2 cellular contexts compared by ENCODE assay signal in genomic region chr1:233480198-233480597, GRCh38.
TF ChIP-seq lines count a peak whose summit lies in the region.

No MANE protein-coding gene starts in this region.

TF ChIP-seq in K562, 482 proteins besides CTCF, POLR2A, EP300 and RAD21 (continued from another document):
- TF ChIP-seq, protein P1, sequence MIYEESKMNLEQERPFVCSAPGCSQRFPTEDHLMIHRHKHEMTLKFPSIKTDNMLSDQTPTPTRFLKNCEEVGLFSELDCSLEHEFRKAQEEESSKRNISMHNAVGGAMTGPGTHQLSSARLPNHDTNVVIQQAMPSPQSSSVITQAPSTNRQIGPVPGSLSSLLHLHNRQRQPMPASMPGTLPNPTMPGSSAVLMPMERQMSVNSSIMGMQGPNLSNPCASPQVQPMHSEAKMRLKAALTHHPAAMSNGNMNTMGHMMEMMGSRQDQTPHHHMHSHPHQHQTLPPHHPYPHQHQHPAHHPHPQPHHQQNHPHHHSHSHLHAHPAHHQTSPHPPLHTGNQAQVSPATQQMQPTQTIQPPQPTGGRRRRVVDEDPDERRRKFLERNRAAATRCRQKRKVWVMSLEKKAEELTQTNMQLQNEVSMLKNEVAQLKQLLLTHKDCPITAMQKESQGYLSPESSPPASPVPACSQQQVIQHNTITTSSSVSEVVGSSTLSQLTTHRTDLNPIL (CRISPR knock-in tag; IDR thresholded peaks at IDR 0.05), result no peak
- TF ChIP-seq ZNF717 (CRISPR knock-in tag; IDR thresholded peaks at IDR 0.05), result no peak
TF ChIP-seq in K562: peak in this region for 0.

TF ChIP-seq in liver, 16 proteins besides CTCF, POLR2A, EP300 and RAD21:
- no peak for TF ChIP-seq REST (IDR thresholded peaks at IDR 0.05)
- TF ChIP-seq, protein P2, sequence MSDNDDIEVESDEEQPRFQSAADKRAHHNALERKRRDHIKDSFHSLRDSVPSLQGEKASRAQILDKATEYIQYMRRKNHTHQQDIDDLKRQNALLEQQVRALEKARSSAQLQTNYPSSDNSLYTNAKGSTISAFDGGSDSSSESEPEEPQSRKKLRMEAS (IDR thresholded peaks at IDR 0.05), result peak; percentile 17
